Comparison of ENCODE assay signal across 26 cellular contexts in the genomic region with DNA sequence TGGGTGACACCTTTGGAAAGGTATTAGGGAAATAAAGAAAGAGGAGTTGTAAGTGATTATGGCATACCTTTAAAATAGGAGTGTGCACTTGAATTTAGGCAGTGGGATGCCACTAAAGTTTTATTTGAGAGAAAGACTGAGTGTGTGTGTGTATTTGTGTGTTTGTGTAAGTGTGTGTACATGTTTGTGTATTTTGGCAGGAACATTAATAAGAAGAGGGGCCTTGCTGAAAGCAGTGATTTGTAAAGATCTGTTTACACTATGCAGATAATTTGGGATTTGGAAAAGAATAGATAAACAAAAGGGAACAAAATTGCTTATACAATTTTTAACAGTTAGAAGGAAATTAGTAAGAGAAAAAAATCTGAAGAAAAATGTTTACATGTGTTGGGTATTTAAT.
"Had no signal": no experiment of that assay in that cellular context is flagged by ENCODE, and none has a peak within 500 bp of the region (broad histone marks: within the 10 kb centered on the region; RNA-seq: fewer than 3 reads in every experiment).

No MANE protein-coding gene starts in this region.

- H3K4me3 ChIP-seq: pancreas, prostate gland, right lobe of liver, sigmoid colon, stomach, thoracic aorta, thyroid gland, tibial nerve, upper lobe of left lung, vagina had no signal

- H3K9me3 ChIP-seq: neutrophil, pancreas, prostate gland, right lobe of liver, sigmoid colon, thoracic aorta, thyroid gland, tibial nerve, upper lobe of left lung, vagina had no signal

- DNase-seq: naive thymus-derived CD8-positive, alpha-beta T cell; nucleus accumbens; pancreas; right cardiac atrium; right lobe of liver; sigmoid colon; small intestine; stimulated activated CD4-positive, alpha-beta T cell treated with anti-CD3 and anti-CD28 coated beads, Interleukin-15, amount 100 ng/mL, for 24 hours; stimulated activated CD4-positive, alpha-beta T cell treated with anti-CD3 and anti-CD28 coated beads, Interleukin-2, amount 100 ng/mL, for 24 hours; stimulated activated CD4-positive, alpha-beta T cell treated with anti-CD3 and anti-CD28 coated beads, Interleukin-2, amount 100 ng/mL, for 48 hours; stimulated activated CD4-positive, alpha-beta T cell treated with anti-CD3 and anti-CD28 coated beads, Interleukin-4, amount 100 ng/mL, for 24 hours; stimulated activated naive B cell treated with anti-CD40 and anti-IgM and Interleukin-4, amounts not matched to agents 10 μg/mL and 1 μg/mL and 100 μg/mL, for 72 hours; stimulated activated naive CD4-positive, alpha-beta T cell treated with Interleukin-2 at 50 U/mL for 16 hours; stomach; thyroid gland; trophoblast cell; upper lobe of left lung had no signal

- H3K4me1 Mint-ChIP-seq: stimulated activated effector memory CD8-positive, alpha-beta T cell treated with anti-CD3 and anti-CD28 coated beads, Interleukin-12 subunit alpha, Interleukin-12 subunit beta, amount 100 ng/mL, for 72 hours had no signal

- H3K36me3 Mint-ChIP-seq: stimulated activated effector memory CD8-positive, alpha-beta T cell treated with anti-CD3 and anti-CD28 coated beads, Interleukin-12 subunit alpha, Interleukin-12 subunit beta, amount 100 ng/mL, for 72 hours had no signal

- H3K9me3 Mint-ChIP-seq: natural killer cell treated with Interleukin-12 subunit alpha and Interleukin-12 subunit beta and Interleukin-15 and Interleukin-18, amount 100 ng/mL, for 72 hours; stimulated activated naive B cell treated with anti-CD40 and anti-IgM and Interleukin-4, amounts not matched to agents 10 μg/mL and 1 μg/mL and 100 μg/mL, for 72 hours had no signal

- H3K4me1 ChIP-seq: pancreas, prostate gland, right lobe of liver, sigmoid colon, stomach, thyroid gland, tibial nerve, upper lobe of left lung, vagina had no signal

- FAIRE-seq: pancreas, small intestine, urothelium cell line had no signal

- H3K4me3 Mint-ChIP-seq: naive thymus-derived CD8-positive, alpha-beta T cell; natural killer cell treated with Interleukin-12 subunit alpha and Interleukin-12 subunit beta and Interleukin-15 and Interleukin-18, amount 100 ng/mL, for 72 hours; stimulated activated effector memory CD8-positive, alpha-beta T cell treated with anti-CD3 and anti-CD28 coated beads, Interleukin-12 subunit alpha, Interleukin-12 subunit beta, amount 100 ng/mL, for 72 hours; stimulated activated naive B cell treated with anti-CD40 and anti-IgM and Interleukin-4, amounts not matched to agents 10 μg/mL and 1 μg/mL and 100 μg/mL, for 72 hours; stimulated activated naive CD8-positive, alpha-beta T cell treated with anti-CD3 and anti-CD28 coated beads, Interleukin-15, Interleukin-2, amounts not matched to agents 100 ng/mL and 50 ng/mL, for 24 hours had no signal

- H3K36me3 ChIP-seq: neutrophil, pancreas, prostate gland, right lobe of liver, sigmoid colon, stomach, thoracic aorta, thyroid gland, tibial nerve, upper lobe of left lung, vagina had no signal

- H3K27ac ChIP-seq: neutrophil, pancreas, prostate gland, right lobe of liver, sigmoid colon, stomach, thoracic aorta, thyroid gland, tibial nerve, upper lobe of left lung, vagina had no signal

- ATAC-seq: naive thymus-derived CD8-positive, alpha-beta T cell; natural killer cell treated with Interleukin-12 subunit alpha and Interleukin-12 subunit beta and Interleukin-15 and Interleukin-18, amount 100 ng/mL, for 72 hours; pancreas; right cardiac atrium; stimulated activated effector memory CD8-positive, alpha-beta T cell treated with anti-CD3 and anti-CD28 coated beads, Interleukin-12 subunit alpha, Interleukin-12 subunit beta, amount 100 ng/mL, for 72 hours; stimulated activated naive B cell treated with anti-CD40 and anti-IgM and Interleukin-4, amounts not matched to agents 10 μg/mL and 1 μg/mL and 100 μg/mL, for 72 hours had no signal

- H3K27ac Mint-ChIP-seq: naive thymus-derived CD8-positive, alpha-beta T cell; natural killer cell treated with Interleukin-12 subunit alpha and Interleukin-12 subunit beta and Interleukin-15 and Interleukin-18, amount 100 ng/mL, for 72 hours; stimulated activated effector memory CD8-positive, alpha-beta T cell treated with anti-CD3 and anti-CD28 coated beads, Interleukin-12 subunit alpha, Interleukin-12 subunit beta, amount 100 ng/mL, for 72 hours; stimulated activated naive B cell treated with anti-CD40 and anti-IgM and Interleukin-4, amounts not matched to agents 10 μg/mL and 1 μg/mL and 100 μg/mL, for 72 hours; stimulated activated naive CD8-positive, alpha-beta T cell treated with anti-CD3 and anti-CD28 coated beads, Interleukin-15, Interleukin-2, amounts not matched to agents 100 ng/mL and 50 ng/mL, for 24 hours had no signal

- H3K27me3 ChIP-seq: neutrophil, pancreas, right lobe of liver, sigmoid colon, stomach, thyroid gland, tibial nerve, upper lobe of left lung, vagina had no signal

- H3K27me3 Mint-ChIP-seq: naive thymus-derived CD8-positive, alpha-beta T cell; natural killer cell treated with Interleukin-12 subunit alpha and Interleukin-12 subunit beta and Interleukin-15 and Interleukin-18, amount 100 ng/mL, for 72 hours; stimulated activated naive B cell treated with anti-CD40 and anti-IgM and Interleukin-4, amounts not matched to agents 10 μg/mL and 1 μg/mL and 100 μg/mL, for 72 hours; stimulated activated naive CD8-positive, alpha-beta T cell treated with anti-CD3 and anti-CD28 coated beads, Interleukin-15, Interleukin-2, amounts not matched to agents 100 ng/mL and 50 ng/mL, for 24 hours had no signal
